Comparison of ENCODE assay signal across 19 cellular contexts in genomic region chr6:158565482-158566040, GRCh38. TPM values are rescaled to one million over a fixed set of nuclear protein-coding genes. Genes with fewer than 3 reads are reported as not detected.
A peak's percentile ranks its signal among the peaks of the same experiment; 100 is the strongest.
DNase-seq lines count a peak whose midpoint lies in the region; ATAC-seq and TF ChIP-seq lines count a peak whose summit lies in the region.
"Had no signal": no experiment of that assay in that cellular context is flagged by ENCODE, and none has a peak within 500 bp of the region (broad histone marks: within the 10 kb centered on the region; RNA-seq: fewer than 3 reads in every experiment).

No MANE protein-coding gene starts in this region.

- no peak overlapping the region for H3K9ac ChIP-seq in colonic mucosa (ENCODE audit: low read depth in 2 of 2, low read length in 2 of 2)

- H3K9me3 ChIP-seq in colonic mucosa: no peaks in the 10 kb centered on the region
- H3K9me3 ChIP-seq: ascending aorta, uterus had no signal

- H3K4me3 ChIP-seq in colonic mucosa: no peak overlapping the region
- H3K4me3 ChIP-seq: ascending aorta, GM12878, uterus had no signal

- H3K27me3 ChIP-seq in foreskin keratinocyte (no peaks in the 10 kb centered on the region), colonic mucosa (no peaks in the 10 kb centered on the region)
- H3K27me3 ChIP-seq: ascending aorta, uterus had no signal

- H3K27me3 Mint-ChIP-seq in activated naive CD8-positive, alpha-beta T cell treated with anti-CD3 and anti-CD28 coated beads, Interleukin-2, amount 10 ng/mL, durations not matched to agents 7 days and 5 days: no peaks in the 10 kb centered on the region
- no peaks in the 10 kb centered on the region for H3K27me3 Mint-ChIP-seq in activated naive CD8-positive, alpha-beta T cell treated with anti-CD3 and anti-CD28 coated beads for 36 hours
- H3K27me3 Mint-ChIP-seq in activated CD4-positive, alpha-beta memory T cell treated with anti-CD3 and anti-CD28 coated beads for 36 hours: no peaks in the 10 kb centered on the region
- no peaks in the 10 kb centered on the region for H3K27me3 Mint-ChIP-seq in stimulated activated memory B cell treated with anti-CD40 and anti-IgM and Interleukin-4, amounts not matched to agents 10 μg/mL and 1 μg/mL and 100 μg/mL, for 72 hours
- H3K27me3 Mint-ChIP-seq: stimulated activated naive B cell treated with anti-CD40 and anti-IgM and Interleukin-4, amounts not matched to agents 10 μg/mL and 1 μg/mL and 100 μg/mL, for 72 hours had no signal

- H3K4me3 Mint-ChIP-seq in activated naive CD8-positive, alpha-beta T cell treated with anti-CD3 and anti-CD28 coated beads, Interleukin-2, amount 10 ng/mL, durations not matched to agents 7 days and 5 days: no peak overlapping the region
- no peak overlapping the region for H3K4me3 Mint-ChIP-seq in activated naive CD8-positive, alpha-beta T cell treated with anti-CD3 and anti-CD28 coated beads for 36 hours
- no peak overlapping the region for H3K4me3 Mint-ChIP-seq in activated CD4-positive, alpha-beta memory T cell treated with anti-CD3 and anti-CD28 coated beads for 36 hours
- no peak overlapping the region for H3K4me3 Mint-ChIP-seq in stimulated activated memory B cell treated with anti-CD40 and anti-IgM and Interleukin-4, amounts not matched to agents 10 μg/mL and 1 μg/mL and 100 μg/mL, for 72 hours
- H3K4me3 Mint-ChIP-seq: stimulated activated naive B cell treated with anti-CD40 and anti-IgM and Interleukin-4, amounts not matched to agents 10 μg/mL and 1 μg/mL and 100 μg/mL, for 72 hours had no signal

- TF ChIP-seq CTCF in foreskin keratinocyte (conservative IDR thresholded peaks at IDR 0.05) (peak; percentile 27), colonic mucosa (IDR thresholded peaks at IDR 0.05) (no peak)

- no peaks in the 10 kb centered on the region for H3K36me3 ChIP-seq in colonic mucosa
- H3K36me3 ChIP-seq: ascending aorta, uterus had no signal

- POLR2A ChIA-PET in activated naive CD8-positive, alpha-beta T cell treated with anti-CD3 and anti-CD28 coated beads, Interleukin-2, amount 10 ng/mL, durations not matched to agents 7 days and 5 days (lab: Charles Lee): no interaction called here
- POLR2A ChIA-PET in activated CD4-positive, alpha-beta memory T cell treated with anti-CD3 and anti-CD28 coated beads for 36 hours (lab: Charles Lee): interaction anchor here (1.4 kb wide), 1 partner anchor 79 kb away, joined by 3 read pairs; the partner anchor contains the start of gene DYNLT1

- intact Hi-C loops in activated CD4-positive, alpha-beta memory T cell treated with anti-CD3 and anti-CD28 coated beads for 36 hours (cut with micrococcal nuclease): no loop called here
- intact Hi-C loops in colonic mucosa (cut with DNase I): no loop called here

- DNase-seq in activated naive CD8-positive, alpha-beta T cell treated with anti-CD3 and anti-CD28 coated beads, Interleukin-2, amount 10 ng/mL, durations not matched to agents 7 days and 5 days: no peak
- no peak for DNase-seq in activated naive CD8-positive, alpha-beta T cell treated with anti-CD3 and anti-CD28 coated beads for 36 hours
- no peak for DNase-seq in activated CD4-positive, alpha-beta memory T cell treated with anti-CD3 and anti-CD28 coated beads for 36 hours
- DNase-seq in foreskin keratinocyte (no peak), colonic mucosa (no peak)
- DNase-seq: DMS79; NCI-H2081; NCI-H82; stimulated activated naive B cell treated with anti-CD40 and anti-IgM and Interleukin-4, amounts not matched to agents 10 μg/mL and 1 μg/mL and 100 μg/mL, for 72 hours; T1000; uterus had no signal

- H3K36me3 Mint-ChIP-seq in activated naive CD8-positive, alpha-beta T cell treated with anti-CD3 and anti-CD28 coated beads, Interleukin-2, amount 10 ng/mL, durations not matched to agents 7 days and 5 days: peaks cover 9% of the 10 kb centered on the region
- H3K36me3 Mint-ChIP-seq in activated naive CD8-positive, alpha-beta T cell treated with anti-CD3 and anti-CD28 coated beads for 36 hours: peaks cover 40% of the 10 kb centered on the region
- H3K36me3 Mint-ChIP-seq in activated CD4-positive, alpha-beta memory T cell treated with anti-CD3 and anti-CD28 coated beads for 36 hours: peaks cover 7% of the 10 kb centered on the region
- H3K36me3 Mint-ChIP-seq in stimulated activated memory B cell treated with anti-CD40 and anti-IgM and Interleukin-4, amounts not matched to agents 10 μg/mL and 1 μg/mL and 100 μg/mL, for 72 hours: peaks cover 15% of the 10 kb centered on the region

- H3K9me3 Mint-ChIP-seq in activated naive CD8-positive, alpha-beta T cell treated with anti-CD3 and anti-CD28 coated beads, Interleukin-2, amount 10 ng/mL, durations not matched to agents 7 days and 5 days: no peaks in the 10 kb centered on the region
- no peaks in the 10 kb centered on the region for H3K9me3 Mint-ChIP-seq in activated naive CD8-positive, alpha-beta T cell treated with anti-CD3 and anti-CD28 coated beads for 36 hours
- H3K9me3 Mint-ChIP-seq in activated CD4-positive, alpha-beta memory T cell treated with anti-CD3 and anti-CD28 coated beads for 36 hours: no peaks in the 10 kb centered on the region
- no peaks in the 10 kb centered on the region for H3K9me3 Mint-ChIP-seq in stimulated activated memory B cell treated with anti-CD40 and anti-IgM and Interleukin-4, amounts not matched to agents 10 μg/mL and 1 μg/mL and 100 μg/mL, for 72 hours
- H3K9me3 Mint-ChIP-seq: stimulated activated naive B cell treated with anti-CD40 and anti-IgM and Interleukin-4, amounts not matched to agents 10 μg/mL and 1 μg/mL and 100 μg/mL, for 72 hours had no signal

- H3K27ac ChIP-seq in foreskin keratinocyte: no peak overlapping the region
- H3K27ac ChIP-seq in colonic mucosa: no peak overlapping the region
- H3K27ac ChIP-seq: ascending aorta, HL-60, RWPE1, uterus had no signal

- H3K4me1 Mint-ChIP-seq in activated naive CD8-positive, alpha-beta T cell treated with anti-CD3 and anti-CD28 coated beads, Interleukin-2, amount 10 ng/mL, durations not matched to agents 7 days and 5 days: peaks cover 62% of the 10 kb centered on the region
- peaks cover 65% of the 10 kb centered on the region for H3K4me1 Mint-ChIP-seq in activated naive CD8-positive, alpha-beta T cell treated with anti-CD3 and anti-CD28 coated beads for 36 hours
- peaks cover 76% of the 10 kb centered on the region for H3K4me1 Mint-ChIP-seq in activated CD4-positive, alpha-beta memory T cell treated with anti-CD3 and anti-CD28 coated beads for 36 hours (ENCODE audit: low read depth)
- peaks cover 53% of the 10 kb centered on the region for H3K4me1 Mint-ChIP-seq in stimulated activated memory B cell treated with anti-CD40 and anti-IgM and Interleukin-4, amounts not matched to agents 10 μg/mL and 1 μg/mL and 100 μg/mL, for 72 hours

- no peak for ATAC-seq in activated naive CD8-positive, alpha-beta T cell treated with anti-CD3 and anti-CD28 coated beads, Interleukin-2, amount 10 ng/mL, durations not matched to agents 7 days and 5 days (ENCODE audit: low read depth)
- ATAC-seq in foreskin keratinocyte: no peak
- ATAC-seq in stimulated activated memory B cell treated with anti-CD40 and anti-IgM and Interleukin-4, amounts not matched to agents 10 μg/mL and 1 μg/mL and 100 μg/mL, for 72 hours: no peak
- no peak for ATAC-seq in HG03442 (IDR thresholded peaks at IDR 0.05; ENCODE audit: unreplicated experiment)
- no peak for ATAC-seq in GM19467 (IDR thresholded peaks at IDR 0.05; ENCODE audit: unreplicated experiment)
- ATAC-seq: GM12878; sciatic nerve; stimulated activated naive B cell treated with anti-CD40 and anti-IgM and Interleukin-4, amounts not matched to agents 10 μg/mL and 1 μg/mL and 100 μg/mL, for 72 hours had no signal

- peaks cover 17% of the 10 kb centered on the region for H3K4me1 ChIP-seq in foreskin keratinocyte
- H3K4me1 ChIP-seq in colonic mucosa: peaks cover 6% of the 10 kb centered on the region

- peak overlapping the region; percentile 93 for H3K27ac Mint-ChIP-seq in activated naive CD8-positive, alpha-beta T cell treated with anti-CD3 and anti-CD28 coated beads, Interleukin-2, amount 10 ng/mL, durations not matched to agents 7 days and 5 days
- H3K27ac Mint-ChIP-seq in activated naive CD8-positive, alpha-beta T cell treated with anti-CD3 and anti-CD28 coated beads for 36 hours: no peak overlapping the region
- H3K27ac Mint-ChIP-seq in activated CD4-positive, alpha-beta memory T cell treated with anti-CD3 and anti-CD28 coated beads for 36 hours: peak overlapping the region; percentile 9
- peak overlapping the region; percentile 11 for H3K27ac Mint-ChIP-seq in stimulated activated memory B cell treated with anti-CD40 and anti-IgM and Interleukin-4, amounts not matched to agents 10 μg/mL and 1 μg/mL and 100 μg/mL, for 72 hours
- H3K27ac Mint-ChIP-seq: stimulated activated naive B cell treated with anti-CD40 and anti-IgM and Interleukin-4, amounts not matched to agents 10 μg/mL and 1 μg/mL and 100 μg/mL, for 72 hours had no signal

- CTCF ChIA-PET in activated CD4-positive, alpha-beta memory T cell treated with anti-CD3 and anti-CD28 coated beads for 36 hours (lab: Charles Lee): interaction anchor here (1.4 to 1.9 kb wide), 2 partner anchors 345 to 351 kb away, joined by 3 to 7 read pairs; no protein-coding TSS in a partner anchor

RNA-seq across cellular contexts. Expression of gene TMEM181, which starts 5.7 kb away (rescaled TPM):
- total RNA-seq in activated naive CD8-positive, alpha-beta T cell treated with anti-CD3 and anti-CD28 coated beads, Interleukin-2, amount 10 ng/mL, durations not matched to agents 7 days and 5 days: 10 to 100 TPM; 16.8 to 17.7 TPM
- total RNA-seq in activated naive CD8-positive, alpha-beta T cell treated with anti-CD3 and anti-CD28 coated beads for 36 hours: 10 to 100 TPM; 10.1 to 10.5 TPM
- 10 to 100 TPM; 11.3 to 11.6 TPM for total RNA-seq in activated CD4-positive, alpha-beta memory T cell treated with anti-CD3 and anti-CD28 coated beads for 36 hours
- total RNA-seq in foreskin keratinocyte (29.5 and 32.8 TPM in 2 replicates), colonic mucosa (10 to 100 TPM; 33.2 to 57.4 TPM)
- 8.0 and 8.7 TPM in 2 replicates for polyA plus RNA-seq in foreskin keratinocyte
